In the genomic region with DNA sequence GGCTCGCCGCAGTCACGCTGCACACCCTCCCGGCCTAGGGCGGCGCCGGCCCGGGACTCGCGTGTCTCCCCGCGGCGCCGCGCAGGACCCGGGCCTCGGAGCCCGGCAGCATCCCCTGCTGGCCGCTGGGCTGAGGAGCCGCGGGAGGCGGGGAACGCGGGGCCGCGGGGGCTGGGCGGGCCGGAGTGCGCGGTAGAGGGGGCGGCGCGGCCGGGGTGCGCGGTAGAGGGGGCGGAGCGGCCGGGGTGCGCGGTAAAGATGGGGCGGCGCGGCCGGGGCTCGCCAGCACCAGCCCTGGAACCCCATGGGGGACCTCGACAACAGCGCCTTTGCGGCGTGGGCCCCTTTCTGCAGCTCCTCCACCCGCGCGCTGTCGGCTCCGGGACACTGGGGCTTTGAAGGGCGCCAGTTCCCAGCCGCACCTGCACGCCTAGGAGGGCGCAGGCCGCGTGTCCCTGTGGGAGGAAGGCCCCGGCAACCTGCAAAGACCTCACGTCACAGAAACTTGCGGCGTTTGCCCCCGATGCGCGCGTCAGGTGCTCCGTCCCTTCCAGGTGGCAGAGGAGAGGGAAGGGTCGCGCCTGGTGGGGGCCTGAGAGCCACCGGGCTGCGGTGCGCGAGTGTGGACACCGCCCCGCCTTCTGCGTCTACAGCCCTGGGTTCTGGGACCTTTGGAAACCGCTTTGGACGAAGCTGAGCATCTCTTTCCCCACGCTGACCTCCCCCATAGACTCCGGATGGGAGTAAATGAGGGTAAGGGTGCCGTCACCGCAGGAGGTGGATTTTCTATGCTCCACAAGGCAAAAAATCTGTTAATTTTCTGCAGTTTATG, we compare ENCODE assay signal across 8 cellular contexts. TPM values are rescaled to one million over a fixed set of nuclear protein-coding genes. Genes with fewer than 3 reads are reported as not detected.
A peak's percentile ranks its signal among the peaks of the same experiment; 100 is the strongest.
DNase-seq lines count a peak whose midpoint lies in the region; ATAC-seq and TF ChIP-seq lines count a peak whose summit lies in the region.

No MANE protein-coding gene starts in this region.

- H3K36me3 Mint-ChIP-seq in activated CD4-positive, alpha-beta T cell treated with anti-CD3 and anti-CD28 coated beads for 36 hours (ENCODE audit: low read depth), result no peaks in the 10 kb centered on the region

- TF ChIP-seq CTCF in lower lobe of right lung (IDR thresholded peaks at IDR 0.05) (peak; percentile 34), upper lobe of left lung (IDR thresholded peaks at IDR 0.05) (peak in 4 of 6 experiments; percentile 37 to 71 (median 48))

- H3K4me1 ChIP-seq in duodenal mucosa (ENCODE audit: control insufficient read depth in 1 of 2, insufficient read depth in 2 of 2, low read length in 2 of 2) (peaks cover 0 to 3% of the 10 kb centered on the region in 2 donors), lower lobe of right lung (peaks cover 7% of the 10 kb centered on the region), upper lobe of left lung (peaks cover 3 to 12% (median 9%) of the 10 kb centered on the region in 4 donors)

- TF ChIP-seq POLR2A in upper lobe of left lung (IDR thresholded peaks at IDR 0.05), result no peak

- CTCF ChIA-PET in activated CD4-positive, alpha-beta T cell treated with anti-CD3 and anti-CD28 coated beads for 36 hours (lab: Charles Lee), result interaction anchor here (0.6 kb wide), 1 partner anchor 338 kb away, joined by 3 read pairs; no protein-coding TSS in a partner anchor

- 14 to 18% methylated on average over 12 to 39 of the region's 85 CpGs for WGBS in upper lobe of left lung, 2 donors

- POLR2A ChIA-PET in activated CD4-positive, alpha-beta T cell treated with anti-CD3 and anti-CD28 coated beads for 36 hours (lab: Charles Lee), result no interaction called here

- intact Hi-C loops in activated CD4-positive, alpha-beta T cell treated with anti-CD3 and anti-CD28 coated beads for 36 hours (cut with DNase I, micrococcal nuclease), result loop anchor here in 1 of 2 experiments (10.0 kb wide), 1 partner anchor 1088 kb away; no protein-coding TSS in a partner anchor
- intact Hi-C loops in lower lobe of right lung (cut with DNase I), result no loop called here

- H3K27me3 ChIP-seq in duodenal mucosa (ENCODE audit: control insufficient read depth in 1 of 2, insufficient read depth in 2 of 2, low read length in 2 of 2) (peaks cover 20 to 28% of the 10 kb centered on the region in 2 donors), lower lobe of right lung (ENCODE audit: low read depth) (peaks cover 39% of the 10 kb centered on the region), upper lobe of left lung (peaks cover 0 to 11% (median 5%) of the 10 kb centered on the region in 4 donors)

- H3K9ac ChIP-seq in duodenal mucosa (ENCODE audit: low read depth in 1 of 2, low read length in 2 of 2), result no peak overlapping the region

- H3K27ac ChIP-seq in duodenal mucosa (ENCODE audit: low read depth, low read length) (no peak overlapping the region), lower lobe of right lung (no peak overlapping the region), upper lobe of left lung (no peak overlapping the region)

- no peaks in the 10 kb centered on the region for H3K9me3 Mint-ChIP-seq in activated CD4-positive, alpha-beta T cell treated with anti-CD3 and anti-CD28 coated beads for 36 hours (ENCODE audit: low read depth)

- H3K9me3 ChIP-seq in duodenal mucosa (ENCODE audit: control insufficient read depth in 1 of 2, low read length in 2 of 2) (no peaks in the 10 kb centered on the region), lower lobe of right lung (no peaks in the 10 kb centered on the region), upper lobe of left lung (no peaks in the 10 kb centered on the region)

- no peaks in the 10 kb centered on the region for H3K36me3 ChIP-seq in duodenal mucosa (ENCODE audit: control insufficient read depth in 1 of 2, insufficient read depth in 2 of 2, low read length in 2 of 2)
- no peaks in the 10 kb centered on the region for H3K36me3 ChIP-seq in lower lobe of right lung
- H3K36me3 ChIP-seq in upper lobe of left lung, result no peaks in the 10 kb centered on the region

- no peak for TF ChIP-seq EP300 in upper lobe of left lung (IDR thresholded peaks at IDR 0.05)

- DNase-seq in activated CD4-positive, alpha-beta T cell treated with anti-CD3 and anti-CD28 coated beads for 36 hours, result peak; percentile 41
- DNase-seq in activated CD4-positive, alpha-beta T cell treated with anti-CD3 and anti-CD28 coated beads, Interleukin-2, amount 50 U/mL, for 4 hours, result no peak
- DNase-seq in NCI-H1930 (lab: John Stamatoyannopoulos, UW), result peak; percentile 78 to 81
- DNase-seq in lower lobe of right lung, result no peak
- DNase-seq in upper lobe of left lung, result peak in 1 of 2 donors; percentile 91

- H3K27me3 Mint-ChIP-seq in activated CD4-positive, alpha-beta T cell treated with anti-CD3 and anti-CD28 coated beads for 36 hours, result peaks cover 50% of the 10 kb centered on the region

- no peak overlapping the region for H3K27ac Mint-ChIP-seq in activated CD4-positive, alpha-beta T cell treated with anti-CD3 and anti-CD28 coated beads for 36 hours

- no peak overlapping the region for H3K4me3 Mint-ChIP-seq in activated CD4-positive, alpha-beta T cell treated with anti-CD3 and anti-CD28 coated beads for 36 hours

- H3K4me1 Mint-ChIP-seq in activated CD4-positive, alpha-beta T cell treated with anti-CD3 and anti-CD28 coated beads for 36 hours, result peaks cover 3% of the 10 kb centered on the region

- H3K4me3 ChIP-seq in duodenal mucosa (ENCODE audit: low read depth in 1 of 2, low read length in 2 of 2) (peak overlapping the region; percentile 30 to 40), lower lobe of right lung (peak overlapping the region; percentile 43), upper lobe of left lung (peak overlapping the region in 3 of 4 donors; percentile 34 to 47 (median 40))

- peak; percentile 82 for ATAC-seq in activated CD4-positive, alpha-beta T cell treated with anti-CD3 and anti-CD28 coated beads for 36 hours
- ATAC-seq in lower lobe of right lung (peak; percentile 92 to 94), upper lobe of left lung (ENCODE audit: low FRiP score in 2 of 2) (peak; percentile 72 to 83), HG03025 (IDR thresholded peaks at IDR 0.05; ENCODE audit: low FRiP score, unreplicated experiment) (no peak), HG03280 (IDR thresholded peaks at IDR 0.05; ENCODE audit: unreplicated experiment) (no peak)

RNA-seq across cellular contexts. Expression of a gene that starts 49.6 kb away (rescaled TPM):
- total RNA-seq in activated CD4-positive, alpha-beta T cell treated with anti-CD3 and anti-CD28 coated beads for 36 hours, result 10 to 100 TPM; 91.1 to 97.1 TPM
- total RNA-seq in lower lobe of right lung (43.3 TPM), upper lobe of left lung (10 to 100 TPM; 41.9 to 92.2 (median 52.2) TPM)

RNA-seq across cellular contexts. Expression of a gene that starts 50.0 kb away (rescaled TPM):
- 10 to 100 TPM in 1 of 2 experiments, 1 to 10 TPM in 1; 7.6 to 11.1 TPM for total RNA-seq in activated CD4-positive, alpha-beta T cell treated with anti-CD3 and anti-CD28 coated beads for 36 hours
- total RNA-seq in lower lobe of right lung (8.3 TPM), upper lobe of left lung (10 to 100 TPM in 2 of 6 donors, 1 to 10 TPM in 4; 3.1 to 10.8 (median 8.8) TPM)

Comparison
In these comparisons a context has a peak if more than half of its experiments do, and no peak if none do; other contexts are left out.
1. DNase-seq: peak in activated CD4-positive, alpha-beta T cell treated with anti-CD3 and anti-CD28 coated beads for 36 hours (single experiment) and NCI-H1930 (2 of 2); none in activated CD4-positive, alpha-beta T cell treated with anti-CD3 and anti-CD28 coated beads, Interleukin-2, amount 50 U/mL, for 4 hours (0 of 2) and lower lobe of right lung (single experiment).
2. ATAC-seq: peak in activated CD4-positive, alpha-beta T cell treated with anti-CD3 and anti-CD28 coated beads for 36 hours (single experiment), lower lobe of right lung (2 of 2) and upper lobe of left lung (2 of 2); none in HG03025 (single experiment) and HG03280 (single experiment).
3. Peak in every context shown above with its lines, with median percentiles within 50 percentile points of each other: H3K4me3 ChIP-seq.